22 cellular contexts compared by ENCODE assay signal in genomic region chr5:142945845-142946244, GRCh38.
DNase-seq lines count a peak whose midpoint lies in the region; ATAC-seq and TF ChIP-seq lines count a peak whose summit lies in the region.
"Had no signal": no experiment of that assay in that cellular context is flagged by ENCODE, and none has a peak within 500 bp of the region (broad histone marks: within the 10 kb centered on the region; RNA-seq: fewer than 3 reads in every experiment).

No MANE protein-coding gene starts in this region.

- DNase-seq in natural killer cell (no peak), body of pancreas (no peak), immature natural killer cell (no peak), SIG-M5 (lab: John Stamatoyannopoulos, UW) (no peak)
- no peak for DNase-seq in natural killer cell treated with Interleukin-12 subunit alpha and Interleukin-12 subunit beta and Interleukin-15 and Interleukin-18, amount 100 ng/mL, for 72 hours (ENCODE audit: low spot score)
- DNase-seq: 8988T; ACHN; AML-193; BE2C; Calu3; CD4-positive, alpha-beta T cell; COR-L47; DMS53; DMS79 treated with DMSO at 0.1 percent for 48 hours; GF-D8; GOT3; HFFc6 had no signal

- ATAC-seq in natural killer cell (no peak), body of pancreas (no peak), GM19324 (IDR thresholded peaks at IDR 0.05; ENCODE audit: low FRiP score, unreplicated experiment) (no peak)
- ATAC-seq in natural killer cell treated with Interleukin-12 subunit alpha and Interleukin-12 subunit beta and Interleukin-15 and Interleukin-18, amount 100 ng/mL, for 72 hours = no peak
- ATAC-seq: A549 had no signal

- H3K9me3 Mint-ChIP-seq in natural killer cell (peaks cover 0 to 2% of the 10 kb centered on the region in 2 donors), immature natural killer cell (no peaks in the 10 kb centered on the region)
- no peaks in the 10 kb centered on the region for H3K9me3 Mint-ChIP-seq in natural killer cell treated with Interleukin-12 subunit alpha and Interleukin-12 subunit beta and Interleukin-15 and Interleukin-18, amount 100 ng/mL, for 72 hours
- H3K9me3 Mint-ChIP-seq: CD14-positive monocyte; CD4-positive, alpha-beta T cell; HFFc6 had no signal

- no peaks in the 10 kb centered on the region for H3K27me3 ChIP-seq in body of pancreas
- H3K27me3 ChIP-seq: BE2C; BLaER1 treated with 17β-estradiol and CSF1 and Interleukin-3, amounts not matched to agents 10 nM and 100 nM had no signal

- peaks cover 62% of the 10 kb centered on the region for H3K4me1 ChIP-seq in body of pancreas
- H3K4me1 ChIP-seq: A549, BE2C, HAP-1 had no signal

- H3K4me1 Mint-ChIP-seq in natural killer cell (peaks cover 68 to 78% of the 10 kb centered on the region in 2 donors), immature natural killer cell (peaks cover 71 to 85% of the 10 kb centered on the region in 2 donors)
- H3K4me1 Mint-ChIP-seq in natural killer cell treated with Interleukin-12 subunit alpha and Interleukin-12 subunit beta and Interleukin-15 and Interleukin-18, amount 100 ng/mL, for 72 hours (ENCODE audit: low read depth in 2 of 2) = peaks cover 58 to 60% of the 10 kb centered on the region in 2 donors

- TF ChIP-seq CTCF in natural killer cell (IDR thresholded peaks at IDR 0.05) (no peak), body of pancreas (IDR thresholded peaks at IDR 0.05) (no peak)

- no peaks in the 10 kb centered on the region for H3K9me3 ChIP-seq in body of pancreas
- H3K9me3 ChIP-seq: A549, BE2C, HAP-1 had no signal

- peak overlapping the region in 3 of 4 donors; percentile 48 to 76 (median 49) for H3K27ac ChIP-seq in body of pancreas
- H3K27ac ChIP-seq: A549 had no signal

- H3K36me3 ChIP-seq in body of pancreas (replicated peaks in 1 of 2; ENCODE audit: insufficient read depth in 1 of 2, low read depth in 2 of 2) = no peaks in the 10 kb centered on the region
- H3K36me3 ChIP-seq: BE2C, HAP-1 had no signal

- intact Hi-C loops in natural killer cell (cut with micrococcal nuclease) = no loop called here
- intact Hi-C loops in body of pancreas (cut with DNase I) = no loop called here

- no peak for TF ChIP-seq POLR2A in body of pancreas (IDR thresholded peaks at IDR 0.05)

- peak overlapping the region; percentile 21 to 79 for H3K27ac Mint-ChIP-seq in natural killer cell
- peak overlapping the region in 1 of 2 donors; percentile 18 for H3K27ac Mint-ChIP-seq in natural killer cell treated with Interleukin-12 subunit alpha and Interleukin-12 subunit beta and Interleukin-15 and Interleukin-18, amount 100 ng/mL, for 72 hours
- peak overlapping the region; percentile 39 to 82 (median 58) for H3K27ac Mint-ChIP-seq in immature natural killer cell
- H3K27ac Mint-ChIP-seq: CD4-positive, alpha-beta T cell; HFFc6 had no signal

- H3K4me3 Mint-ChIP-seq in natural killer cell = no peak overlapping the region
- H3K4me3 Mint-ChIP-seq in natural killer cell treated with Interleukin-12 subunit alpha and Interleukin-12 subunit beta and Interleukin-15 and Interleukin-18, amount 100 ng/mL, for 72 hours = no peak overlapping the region
- peak overlapping the region in 2 of 5 donors; percentile 37 to 60 for H3K4me3 Mint-ChIP-seq in immature natural killer cell
- H3K4me3 Mint-ChIP-seq: CD14-positive monocyte; CD4-positive, alpha-beta T cell; HFFc6 had no signal

- no peaks in the 10 kb centered on the region for H3K36me3 Mint-ChIP-seq in natural killer cell
- no peaks in the 10 kb centered on the region for H3K36me3 Mint-ChIP-seq in natural killer cell treated with Interleukin-12 subunit alpha and Interleukin-12 subunit beta and Interleukin-15 and Interleukin-18, amount 100 ng/mL, for 72 hours
- peaks cover 6 to 18% (median 13%) of the 10 kb centered on the region in 3 donors for H3K36me3 Mint-ChIP-seq in immature natural killer cell

- no peak overlapping the region for H3K4me3 ChIP-seq in body of pancreas
- H3K4me3 ChIP-seq: A549; BLaER1 treated with 17β-estradiol and CSF1 and Interleukin-3, amounts not matched to agents 10 nM and 100 nM; HAP-1 had no signal

- H3K27me3 Mint-ChIP-seq in natural killer cell (ENCODE audit: low read depth in 2 of 2) (no peaks in the 10 kb centered on the region), immature natural killer cell (ENCODE audit: low read depth in 3 of 3) (peaks cover 4 to 5% (median 5%) of the 10 kb centered on the region in 3 donors)
- H3K27me3 Mint-ChIP-seq in natural killer cell treated with Interleukin-12 subunit alpha and Interleukin-12 subunit beta and Interleukin-15 and Interleukin-18, amount 100 ng/mL, for 72 hours = no peaks in the 10 kb centered on the region
- H3K27me3 Mint-ChIP-seq: CD4-positive, alpha-beta T cell had no signal
